15 cellular contexts compared by ENCODE assay signal in the genomic region with DNA sequence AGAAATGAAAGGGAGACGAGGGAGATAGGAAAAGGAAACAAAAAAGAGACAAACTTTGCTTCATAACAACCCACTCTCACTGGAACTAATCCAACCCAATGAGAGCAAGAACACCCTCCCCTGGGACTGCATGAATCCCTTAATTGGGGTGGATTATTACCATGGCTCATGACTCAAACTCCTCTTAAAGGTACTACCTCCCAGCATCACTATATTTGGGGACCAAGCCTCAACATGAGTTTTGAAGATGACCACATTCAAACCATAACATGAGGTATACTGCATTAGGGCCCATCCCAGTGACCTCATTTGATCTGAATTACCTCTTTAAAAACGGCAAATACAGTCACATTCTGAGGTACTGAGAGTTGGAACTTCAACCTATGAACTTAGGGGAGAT. TPM values are rescaled to one million over a fixed set of nuclear protein-coding genes. Genes with fewer than 3 reads are reported as not detected.
DNase-seq lines count a peak whose midpoint lies in the region; ATAC-seq lines count a peak whose summit lies in the region.
"Had no signal": no experiment of that assay in that cellular context is flagged by ENCODE, and none has a peak within 500 bp of the region (broad histone marks: within the 10 kb centered on the region; RNA-seq: fewer than 3 reads in every experiment).

No MANE protein-coding gene starts in this region.

- no peaks in the 10 kb centered on the region for H3K27me3 Mint-ChIP-seq in activated CD4-positive, alpha-beta T cell treated with anti-CD3 and anti-CD28 coated beads for 36 hours
- H3K27me3 Mint-ChIP-seq: central memory CD8-positive, alpha-beta T cell; naive B cell had no signal

- H3K4me3 Mint-ChIP-seq in activated CD4-positive, alpha-beta T cell treated with anti-CD3 and anti-CD28 coated beads for 36 hours: peak overlapping the region; percentile 47
- H3K4me3 Mint-ChIP-seq: central memory CD8-positive, alpha-beta T cell; naive B cell; WTC11 had no signal

- DNase-seq in activated CD4-positive, alpha-beta T cell treated with anti-CD3 and anti-CD28 coated beads for 36 hours: no peak
- DNase-seq in activated CD4-positive, alpha-beta T cell treated with anti-CD3 and anti-CD28 coated beads for 4 hours: no peak
- DNase-seq in MG63 (peak; percentile 50), caudate nucleus (lab: John Stamatoyannopoulos, UW) (no peak), skeletal muscle cell (ENCODE audit: low read depth) (peak; percentile 71), NCI-H2171 (lab: John Stamatoyannopoulos, UW) (no peak)
- DNase-seq: naive B cell, NCI-H1092, NCI-H526 treated with DMSO at 0.1 percent for 48 hours had no signal

- intact Hi-C loops in activated CD4-positive, alpha-beta T cell treated with anti-CD3 and anti-CD28 coated beads for 36 hours (cut with DNase I, micrococcal nuclease): loop anchor here in 1 of 2 experiments (1.0 to 2.0 kb wide), 2 partner anchors 20 to 270 kb away; no protein-coding TSS in a partner anchor

- peak; percentile 45 for ATAC-seq in activated CD4-positive, alpha-beta T cell treated with anti-CD3 and anti-CD28 coated beads for 36 hours
- ATAC-seq in HG03342 (IDR thresholded peaks at IDR 0.05; ENCODE audit: unreplicated experiment): no peak
- ATAC-seq in HG02571 (IDR thresholded peaks at IDR 0.05; ENCODE audit: unreplicated experiment): no peak
- ATAC-seq: sciatic nerve, WTC11 had no signal

- peak overlapping the region; percentile 31 for H3K27ac ChIP-seq in caudate nucleus (ENCODE audit: low read depth, low read length)
- H3K27ac ChIP-seq: tibial nerve had no signal

- no peak overlapping the region for H3K4me3 ChIP-seq in MG63
- H3K4me3 ChIP-seq in skeletal muscle cell (ENCODE audit: low read depth, low read length): no peak overlapping the region
- H3K4me3 ChIP-seq: tibial nerve had no signal

- peaks cover 72% of the 10 kb centered on the region for H3K4me1 Mint-ChIP-seq in activated CD4-positive, alpha-beta T cell treated with anti-CD3 and anti-CD28 coated beads for 36 hours

- H3K9me3 Mint-ChIP-seq in activated CD4-positive, alpha-beta T cell treated with anti-CD3 and anti-CD28 coated beads for 36 hours (ENCODE audit: low read depth): no peaks in the 10 kb centered on the region
- H3K9me3 Mint-ChIP-seq: central memory CD8-positive, alpha-beta T cell; naive B cell; WTC11 had no signal

- no peaks in the 10 kb centered on the region for H3K9me3 ChIP-seq in MG63
- H3K9me3 ChIP-seq: tibial nerve had no signal

- POLR2A ChIA-PET in activated CD4-positive, alpha-beta T cell treated with anti-CD3 and anti-CD28 coated beads for 36 hours (lab: Charles Lee): no interaction called here

- no peaks in the 10 kb centered on the region for H3K27me3 ChIP-seq in MG63
- H3K27me3 ChIP-seq: tibial nerve had no signal

- H3K27ac Mint-ChIP-seq in activated CD4-positive, alpha-beta T cell treated with anti-CD3 and anti-CD28 coated beads for 36 hours: peak overlapping the region; percentile 82
- H3K27ac Mint-ChIP-seq: WTC11 had no signal

- CTCF ChIA-PET in activated CD4-positive, alpha-beta T cell treated with anti-CD3 and anti-CD28 coated beads for 36 hours (lab: Charles Lee): interaction anchor here (0.5 to 5.1 kb wide), 3 partner anchors 21 to 197 kb away, joined by 3 to 44 read pairs (median 3); partner anchors contain the start of gene CDKN2B

- H3K36me3 ChIP-seq in MG63: peaks cover 99% of the 10 kb centered on the region

- H3K36me3 Mint-ChIP-seq in activated CD4-positive, alpha-beta T cell treated with anti-CD3 and anti-CD28 coated beads for 36 hours (ENCODE audit: low read depth): peaks cover 47% of the 10 kb centered on the region
- H3K36me3 Mint-ChIP-seq: naive B cell had no signal

RNA-seq across cellular contexts. Expression of gene MTAP, which starts 8.0 kb away (rescaled TPM):
- 10 to 100 TPM; 59.6 to 77.0 TPM for total RNA-seq in activated CD4-positive, alpha-beta T cell treated with anti-CD3 and anti-CD28 coated beads for 36 hours
- 37.1 and 133 TPM in 2 replicates for total RNA-seq in MG63 (2014; rRNA removed; shearing (Covaris generic); ENCODE audit: low replicate concordance)

Comparison
In these comparisons a context has a peak if more than half of its experiments do, and no peak if none do; other contexts are left out.
1. DNase-seq: peak in MG63 (single experiment) and skeletal muscle cell (single experiment); none in activated CD4-positive, alpha-beta T cell treated with anti-CD3 and anti-CD28 coated beads for 36 hours (single experiment), activated CD4-positive, alpha-beta T cell treated with anti-CD3 and anti-CD28 coated beads for 4 hours (0 of 2), caudate nucleus (0 of 61) and NCI-H2171 (single experiment).